Comparison of ENCODE assay signal across 8 cellular contexts in the genomic region with DNA sequence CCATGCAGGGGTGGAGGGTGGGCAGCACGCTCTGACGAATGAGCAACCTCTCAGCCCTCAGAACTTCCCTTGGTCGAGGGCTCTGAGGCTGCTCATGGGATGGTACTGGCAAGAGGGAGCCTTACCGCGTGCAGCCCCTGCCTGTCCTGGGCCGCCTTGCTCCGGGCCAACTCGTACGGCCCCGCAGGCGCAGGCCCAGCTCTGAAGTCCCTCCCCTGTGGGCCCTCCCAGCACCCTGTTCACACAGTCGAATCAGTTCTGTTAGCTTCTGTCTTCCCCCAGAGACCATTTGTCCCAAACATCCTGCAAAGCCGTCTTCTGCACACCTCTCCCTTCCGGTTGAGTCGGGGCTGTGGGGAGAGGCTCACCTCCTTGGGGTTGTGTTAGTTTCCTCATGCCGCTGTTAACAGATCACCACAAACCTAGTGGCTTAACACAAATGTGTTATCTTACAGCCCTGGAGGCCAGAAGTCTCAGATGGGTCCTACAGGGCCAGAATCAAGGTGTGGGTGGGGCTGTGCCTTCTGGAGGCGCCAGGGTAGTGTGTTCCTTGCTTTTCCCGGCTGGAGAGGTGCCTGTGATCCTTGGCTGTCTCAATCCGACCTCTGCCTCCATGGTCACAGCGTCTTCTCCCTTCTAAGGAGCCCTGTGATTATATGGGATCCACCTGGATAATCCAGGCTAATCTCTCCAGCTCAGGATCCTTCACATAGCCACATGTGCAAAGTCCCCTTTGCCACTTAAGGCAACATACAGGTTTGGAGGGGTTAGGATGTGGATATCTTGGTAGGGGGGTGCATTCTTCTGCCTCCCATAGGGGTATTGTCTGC. TPM values are rescaled to one million over a fixed set of nuclear protein-coding genes. Genes with fewer than 3 reads are reported as not detected.
A peak's percentile ranks its signal among the peaks of the same experiment; 100 is the strongest.
DNase-seq lines count a peak whose midpoint lies in the region; ATAC-seq and TF ChIP-seq lines count a peak whose summit lies in the region.

No MANE protein-coding gene starts in this region.

- no TSS peak for BruUV-seq in Calu3 (replicated peaks; lab: Mats Ljungman, UMichigan)

- peak overlapping the region; percentile 67 for H3K4me2 ChIP-seq in OCI-LY1 (ENCODE audit: low read length)

- H3K27me3 ChIP-seq in OCI-LY1 (ENCODE audit: insufficient read depth, low read length) (no peaks in the 10 kb centered on the region), iPS-20b (ENCODE audit: insufficient read depth, low read length) (peaks cover 25% of the 10 kb centered on the region)

- H3F3A ChIP-seq in OCI-LY1 (ENCODE audit: insufficient read depth, low read length), result no peaks in the 10 kb centered on the region

- H3K9me2 ChIP-seq in OCI-LY1 (ENCODE audit: low read depth, low read length), result no peaks in the 10 kb centered on the region

- H3K4me1 ChIP-seq in OCI-LY1 (ENCODE audit: insufficient read depth, low read length, severe bottlenecking), result peaks cover 66% of the 10 kb centered on the region
- H3K4me1 ChIP-seq in iPS-20b (ENCODE audit: insufficient read depth, low read length), result peaks cover 4% of the 10 kb centered on the region; the same call in 1 of the 2 replicates

- H3K27me3 Mint-ChIP-seq in Calu3 (ENCODE audit: unreplicated experiment), result peaks cover 54% of the 10 kb centered on the region
- H3K27me3 Mint-ChIP-seq in activated naive CD8-positive, alpha-beta T cell treated with anti-CD3 and anti-CD28 coated beads for 36 hours, result no peaks in the 10 kb centered on the region

- H3K27ac ChIP-seq in OCI-LY1 (ENCODE audit: low read depth, low read length, poor library complexity, severe bottlenecking), result peak overlapping the region; percentile 95
- peak overlapping the region; percentile 14 for H3K27ac ChIP-seq in iPS-20b (ENCODE audit: low read length)

- ATAC-seq in GM21619 (IDR thresholded peaks at IDR 0.05; ENCODE audit: unreplicated experiment), result peak; percentile 44

- H3K79me2 ChIP-seq in OCI-LY1 (ENCODE audit: insufficient read depth, low read length), result no peaks in the 10 kb centered on the region

- TF ChIP-seq CTCF in Calu3 (IDR thresholded peaks at IDR 0.05; ENCODE audit: unreplicated experiment) (no peak), OCI-LY1 (IDR thresholded peaks at IDR 0.05; ENCODE audit: low read length) (no peak)

- no peak overlapping the region for H2AFZ ChIP-seq in OCI-LY1 (ENCODE audit: low read length)

- no peaks in the 10 kb centered on the region for H3K9me3 Mint-ChIP-seq in Calu3 (ENCODE audit: low read depth, unreplicated experiment)
- peaks cover 2% of the 10 kb centered on the region for H3K9me3 Mint-ChIP-seq in activated naive CD8-positive, alpha-beta T cell treated with anti-CD3 and anti-CD28 coated beads for 36 hours

- DNase-seq in Calu3, result peak; percentile 7
- peak; percentile 64 for DNase-seq in activated naive CD8-positive, alpha-beta T cell treated with anti-CD3 and anti-CD28 coated beads for 36 hours
- peak; percentile 36 for DNase-seq in stimulated activated CD4-positive, alpha-beta T cell treated with anti-CD3 and anti-CD28 coated beads, Interleukin-4, amount 100 ng/mL, for 24 hours
- no peak for DNase-seq in COLO668 (lab: John Stamatoyannopoulos, UW; ENCODE audit: unreplicated experiment)
- no peak for DNase-seq in NCI-H2029 (lab: John Stamatoyannopoulos, UW)

- H4K20me1 ChIP-seq in OCI-LY1 (ENCODE audit: insufficient read depth, low read length), result no peaks in the 10 kb centered on the region

- intact Hi-C loops in Calu3 (cut with micrococcal nuclease; ENCODE audit: unreplicated experiment), result no loop called here

- CTCF ChIA-PET in Calu3 (lab: Charles Lee), result interaction anchor here (0.7 kb wide), 1 partner anchor 15 kb away, joined by 4 read pairs; no protein-coding TSS in a partner anchor

- peaks cover 8% of the 10 kb centered on the region for H3K36me3 Mint-ChIP-seq in Calu3 (ENCODE audit: insufficient read depth, unreplicated experiment)
- H3K36me3 Mint-ChIP-seq in activated naive CD8-positive, alpha-beta T cell treated with anti-CD3 and anti-CD28 coated beads for 36 hours, result peaks cover 26% of the 10 kb centered on the region

- peak overlapping the region; percentile 71 for H3K4me3 ChIP-seq in OCI-LY1 (ENCODE audit: low read depth, low read length, poor library complexity, severe bottlenecking)
- H3K4me3 ChIP-seq in iPS-20b (ENCODE audit: low read length), result peak overlapping the region; percentile 66

- peaks cover 13% of the 10 kb centered on the region for H3K36me3 ChIP-seq in OCI-LY1 (ENCODE audit: insufficient read depth, low read length)
- no peaks in the 10 kb centered on the region for H3K36me3 ChIP-seq in iPS-20b (ENCODE audit: insufficient read depth, low read depth, low read length)

- H3K4me3 Mint-ChIP-seq in Calu3 (ENCODE audit: low read depth, unreplicated experiment), result peak overlapping the region; percentile 70
- peak overlapping the region; percentile 90 for H3K4me3 Mint-ChIP-seq in activated naive CD8-positive, alpha-beta T cell treated with anti-CD3 and anti-CD28 coated beads for 36 hours

- H3K9me3 ChIP-seq in OCI-LY1 (ENCODE audit: low read length) (no peaks in the 10 kb centered on the region), iPS-20b (ENCODE audit: insufficient read depth, low read depth, low read length) (no peaks in the 10 kb centered on the region)

- H3K27ac Mint-ChIP-seq in Calu3 (ENCODE audit: unreplicated experiment), result no peak overlapping the region
- H3K27ac Mint-ChIP-seq in activated naive CD8-positive, alpha-beta T cell treated with anti-CD3 and anti-CD28 coated beads for 36 hours, result peak overlapping the region; percentile 92

- peaks cover 18% of the 10 kb centered on the region for H3K4me1 Mint-ChIP-seq in Calu3 (ENCODE audit: low read depth, unreplicated experiment)
- H3K4me1 Mint-ChIP-seq in activated naive CD8-positive, alpha-beta T cell treated with anti-CD3 and anti-CD28 coated beads for 36 hours, result peaks cover 45% of the 10 kb centered on the region

- H3K9ac ChIP-seq in OCI-LY1 (ENCODE audit: low read length) (peak overlapping the region; percentile 69), iPS-20b (ENCODE audit: low read depth, low read length) (peak overlapping the region; percentile 82; the same call in 1 of the 2 replicates)

RNA-seq across cellular contexts. Expression of gene HVCN1, which starts 0.9 kb away (rescaled TPM):
- total RNA-seq in Calu3 (2022), result 0.71 and 0.99 TPM in 2 replicates
- total RNA-seq in activated naive CD8-positive, alpha-beta T cell treated with anti-CD3 and anti-CD28 coated beads for 36 hours, result 10 to 100 TPM; 47.4 to 49.1 TPM

RNA-seq across cellular contexts. Expression of gene PPP1CC, which starts 52.9 kb away (rescaled TPM):
- total RNA-seq in Calu3 (2022), result 199 and 213 TPM in 2 replicates
- total RNA-seq in activated naive CD8-positive, alpha-beta T cell treated with anti-CD3 and anti-CD28 coated beads for 36 hours, result 100 to 1,000 TPM; 260 to 270 TPM

Comparison
In these comparisons a context has a peak if more than half of its experiments do, and no peak if none do; other contexts are left out.
1. DNase-seq: peak in Calu3 (single experiment), activated naive CD8-positive, alpha-beta T cell treated with anti-CD3 and anti-CD28 coated beads for 36 hours (single experiment) and stimulated activated CD4-positive, alpha-beta T cell treated with anti-CD3 and anti-CD28 coated beads, Interleukin-4, amount 100 ng/mL, for 24 hours (single experiment); none in COLO668 (single experiment) and NCI-H2029 (single experiment).
2. RNA of gene HVCN1, which starts 0.9 kb away (total RNA-seq): 47.4 to 49.1 TPM in activated naive CD8-positive, alpha-beta T cell treated with anti-CD3 and anti-CD28 coated beads for 36 hours; 0.71 to 0.99 TPM in Calu3; every median in the first group is over 10 times any median in the second.